ENCODE assay signal across 8 cellular contexts in the genomic region with DNA sequence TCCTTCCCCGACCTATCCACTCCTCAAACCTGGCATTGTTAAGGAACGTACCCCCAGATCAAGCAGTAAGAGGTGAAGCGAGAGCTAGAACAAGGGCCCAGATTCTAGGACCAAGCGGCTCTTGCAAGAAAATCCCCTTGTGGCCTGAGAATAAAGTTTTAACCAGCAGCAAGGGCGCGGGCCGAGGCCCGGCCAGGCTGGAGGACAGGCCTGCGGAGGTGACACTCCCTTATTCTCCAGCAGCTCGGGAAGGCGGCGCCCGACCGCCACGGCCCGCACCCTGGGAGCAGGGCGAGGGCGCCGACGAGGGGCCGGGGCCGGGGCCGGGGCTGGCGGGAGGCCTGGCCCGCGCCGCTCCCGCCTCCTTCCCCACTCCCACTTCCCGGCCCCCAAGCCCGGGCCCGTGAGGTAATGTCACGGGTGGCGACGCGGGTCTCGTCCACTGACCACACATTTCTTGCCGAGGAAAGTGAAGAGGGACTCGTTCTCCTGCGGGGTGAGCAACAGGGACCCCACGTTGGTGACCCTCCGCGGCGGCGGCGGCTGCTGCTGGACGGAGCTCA. TPM values are rescaled to one million over a fixed set of nuclear protein-coding genes. Genes with fewer than 3 reads are reported as not detected.
DNase-seq lines count a peak whose midpoint lies in the region; ATAC-seq, FAIRE-seq and TF ChIP-seq lines count a peak whose summit lies in the region.

No MANE protein-coding gene starts in this region.

- peak overlapping the region; percentile 50; the same call in 1 of the 2 replicates for H4K5ac ChIP-seq in IMR-90 (ENCODE audit: low read depth, low read length)

- peaks cover 3% of the 10 kb centered on the region for H3K27me3 Mint-ChIP-seq in activated CD4-positive, alpha-beta T cell treated with anti-CD3 and anti-CD28 coated beads, Interleukin-2, amount 10 ng/mL, durations not matched to agents 7 days and 5 days

- peak overlapping the region; percentile 93 for H3K27ac Mint-ChIP-seq in activated CD4-positive, alpha-beta T cell treated with anti-CD3 and anti-CD28 coated beads, Interleukin-2, amount 10 ng/mL, durations not matched to agents 7 days and 5 days

- no peak for TF ChIP-seq RAD21 in IMR-90 (IDR thresholded peaks at IDR 0.05; ENCODE audit: low read length)

- no peak for FAIRE-seq in endothelial cell of umbilical vein (lab: Jason Lieb, UNC)

- ATAC-seq in GM21576 (IDR thresholded peaks at IDR 0.05; ENCODE audit: unreplicated experiment): peak; percentile 10
- peak; percentile 25 for ATAC-seq in IMR-90 (ENCODE audit: low read depth)

- peak overlapping the region; percentile 91 for H3K4ac ChIP-seq in IMR-90 (ENCODE audit: low read depth, low read length)

- no peaks in the 10 kb centered on the region for H3K9me3 Mint-ChIP-seq in activated CD4-positive, alpha-beta T cell treated with anti-CD3 and anti-CD28 coated beads, Interleukin-2, amount 10 ng/mL, durations not matched to agents 7 days and 5 days

- 0% methylated on average over 10 of the region's 46 CpGs; no CpG with 5 or more reads in 1 of the 2 experiments for WGBS in IMR-90 (ENCODE audit: extremely low coverage in 2 of 2, insufficient read length in 1 of 2), 2 experiments
- WGBS in mesodermal cell (ENCODE audit: insufficient coverage in 2 of 2), 2 experiments: 0 to 1% methylated on average over 22 to 40 of the region's 46 CpGs

- no peaks in the 10 kb centered on the region for H3K36me3 ChIP-seq in IMR-90 (ENCODE audit: control insufficient read depth, insufficient read depth, low read length)
- H3K36me3 ChIP-seq in endothelial cell of umbilical vein (ENCODE audit: control insufficient read depth in 2 of 2, extremely low read depth in 1 of 2, insufficient read depth in 2 of 2, low read length in 2 of 2): no peaks in the 10 kb centered on the region
- no peaks in the 10 kb centered on the region for H3K36me3 ChIP-seq in mesodermal cell (ENCODE audit: control insufficient read depth, insufficient read depth, low read length)

- intact Hi-C loops in IMR-90 (cut with micrococcal nuclease) (loop anchor here (2.0 to 5.0 kb wide), 2 partner anchors 65 to 191 kb away; a partner anchor contains a TSS), endothelial cell of umbilical vein (cut with micrococcal nuclease) (loop anchor here (2.0 to 5.0 kb wide), 4 partner anchors 119 to 1606 kb away; a partner anchor contains a TSS)

- peak overlapping the region; percentile 62 to 93 for H4K8ac ChIP-seq in IMR-90 (ENCODE audit: low read depth in 2 of 2, low read length in 2 of 2)

- H2BK5ac ChIP-seq in IMR-90 (ENCODE audit: low read depth, low read length, poor library complexity, severe bottlenecking): peak overlapping the region; percentile 88

- H4K91ac ChIP-seq in IMR-90 (ENCODE audit: insufficient read depth, low read depth, low read length): peak overlapping the region; percentile 75; the same call in 1 of the 2 replicates

- H3K27me3 ChIP-seq in IMR-90 (ENCODE audit: control insufficient read depth, insufficient read depth, low read length) (no peaks in the 10 kb centered on the region), endothelial cell of umbilical vein (ENCODE audit: control insufficient read depth in 2 of 2, insufficient read depth in 2 of 2, low read length in 2 of 2) (no peaks in the 10 kb centered on the region)

- H2AK5ac ChIP-seq in IMR-90 (ENCODE audit: low read depth, low read length): 0 out of 2 replicates have a peak overlapping the region, but pooled peaks have one; percentile 7

- H4K20me1 ChIP-seq in IMR-90 (ENCODE audit: insufficient read depth, low read length): peaks cover 41% of the 10 kb centered on the region; the same call in 1 of the 2 replicates
- H4K20me1 ChIP-seq in endothelial cell of umbilical vein (replicated peaks; ENCODE audit: control insufficient read depth, extremely low read depth, insufficient read depth, low read length): peaks cover 25% of the 10 kb centered on the region

- H3K9me3 ChIP-seq in IMR-90 (ENCODE audit: control insufficient read depth, insufficient read depth, low read length) (no peaks in the 10 kb centered on the region), endothelial cell of umbilical vein (replicated peaks; ENCODE audit: control insufficient read depth, insufficient read depth, low read length) (no peaks in the 10 kb centered on the region), mesodermal cell (ENCODE audit: control insufficient read depth, low read length) (no peaks in the 10 kb centered on the region)

- H3K4me3 ChIP-seq in IMR-90 (ENCODE audit: insufficient read depth, low read depth, low read length) (peak overlapping the region; percentile 74), endothelial cell of umbilical vein (replicated peaks in 1 of 3; ENCODE audit: insufficient read depth in 1 of 3, low read depth in 1 of 3, low read length in 3 of 3) (peak overlapping the region; percentile 93 to 98 (median 98)), mesodermal cell (ENCODE audit: extremely low read depth, insufficient read depth, low read length, poor library complexity, severe bottlenecking) (peak overlapping the region; percentile 63)

- peak overlapping the region; percentile 97 for H3K4me3 Mint-ChIP-seq in activated CD4-positive, alpha-beta T cell treated with anti-CD3 and anti-CD28 coated beads, Interleukin-2, amount 10 ng/mL, durations not matched to agents 7 days and 5 days

- peak overlapping the region; percentile 35 for H2BK120ac ChIP-seq in IMR-90 (ENCODE audit: low read depth, low read length)

- H3K9ac ChIP-seq in IMR-90 (ENCODE audit: low read depth, low read length) (peak overlapping the region; percentile 96), endothelial cell of umbilical vein (replicated peaks; ENCODE audit: extremely low read depth, insufficient read depth, low read length) (peak overlapping the region; percentile 92)

- peak overlapping the region; percentile 93 for H3K23ac ChIP-seq in IMR-90 (ENCODE audit: low read depth, low read length)

- DNase-seq in ELR (ENCODE audit: low read depth) (peak; percentile 56), IMR-90 (peak; percentile 28), endothelial cell of umbilical vein (ENCODE audit: low read depth, low spot score) (peak; percentile 56), substantia nigra (lab: John Stamatoyannopoulos, UW) (peak in 28 of 49 donors; percentile 1 to 71 (median 44)), NCI-H2107 (lab: John Stamatoyannopoulos, UW) (no peak)
- DNase-seq in activated CD4-positive, alpha-beta T cell treated with anti-CD3 and anti-CD28 coated beads, Interleukin-2, amount 10 ng/mL, durations not matched to agents 7 days and 5 days: peak; percentile 19

- H3K4me1 Mint-ChIP-seq in activated CD4-positive, alpha-beta T cell treated with anti-CD3 and anti-CD28 coated beads, Interleukin-2, amount 10 ng/mL, durations not matched to agents 7 days and 5 days: peaks cover 48% of the 10 kb centered on the region

- in situ Hi-C loops in IMR-90 (cut with MboI; ENCODE audit: low sequenced_read_pairs): no loop called here

- H3K4me2 ChIP-seq in IMR-90 (ENCODE audit: low read depth, low read length) (peak overlapping the region; percentile 67), endothelial cell of umbilical vein (ENCODE audit: insufficient read depth, low read length) (peak overlapping the region; percentile 99)

- no peaks in the 10 kb centered on the region for H3K9me1 ChIP-seq in IMR-90 (ENCODE audit: insufficient read depth, low read length)
- H3K9me1 ChIP-seq in endothelial cell of umbilical vein (replicated peaks; ENCODE audit: control insufficient read depth, extremely low read depth, insufficient read depth, low read length): peaks cover 3% of the 10 kb centered on the region

- BruUV-seq in IMR-90 (replicated peaks; lab: Mats Ljungman, UMichigan) (no TSS peak), endothelial cell of umbilical vein (replicated peaks; lab: Mats Ljungman, UMichigan) (TSS peak; percentile 24)

- peaks cover 15% of the 10 kb centered on the region for H3K36me3 Mint-ChIP-seq in activated CD4-positive, alpha-beta T cell treated with anti-CD3 and anti-CD28 coated beads, Interleukin-2, amount 10 ng/mL, durations not matched to agents 7 days and 5 days (ENCODE audit: low read depth)

- H3K79me1 ChIP-seq in IMR-90 (ENCODE audit: low read depth in 1 of 2, low read length in 2 of 2): peaks cover 8 to 19% of the 10 kb centered on the region in 2 experiments; a peak in 3 of 4 replicates

- H2AFZ ChIP-seq in IMR-90 (replicated peaks; ENCODE audit: low read length, poor library complexity) (peak overlapping the region; percentile 98), endothelial cell of umbilical vein (ENCODE audit: low read depth, low read length) (peak overlapping the region; percentile 87)

- H3K4me1 ChIP-seq in IMR-90 (ENCODE audit: control insufficient read depth, insufficient read depth, low read length) (peaks cover 2% of the 10 kb centered on the region; the same call in 1 of the 2 replicates), endothelial cell of umbilical vein (ENCODE audit: control insufficient read depth, extremely low read depth, insufficient read depth, low read length) (peaks cover 46% of the 10 kb centered on the region), mesodermal cell (ENCODE audit: control insufficient read depth, insufficient read depth, low read length, poor library complexity, severe bottlenecking) (peaks cover 4% of the 10 kb centered on the region)

- TF ChIP-seq CTCF in IMR-90 (conservative IDR thresholded peaks at IDR 0.05; ENCODE audit: low read depth, low read length) (no peak), endothelial cell of umbilical vein (IDR thresholded peaks at IDR 0.05; ENCODE audit: extremely low read depth in 1 of 2, insufficient read depth in 1 of 2, low read depth in 1 of 2, low read length in 2 of 2) (peak in 1 of 2 donors; percentile 2)

- peak overlapping the region; percentile 63 for H3K18ac ChIP-seq in IMR-90 (ENCODE audit: low read depth, low read length)

- H2AK9ac ChIP-seq in IMR-90 (replicated peaks; ENCODE audit: low read depth, low read length, poor library complexity): peak overlapping the region; percentile 89

- H3K79me2 ChIP-seq in endothelial cell of umbilical vein (ENCODE audit: control insufficient read depth, insufficient read depth, low read length): peaks cover 52% of the 10 kb centered on the region

- H2BK15ac ChIP-seq in IMR-90 (ENCODE audit: low read depth, low read length): no peak overlapping the region

- H2BK20ac ChIP-seq in IMR-90 (ENCODE audit: low read depth, low read length): no peak overlapping the region

- TF ChIP-seq POLR2A in IMR-90 (IDR thresholded peaks at IDR 0.05; ENCODE audit: low read depth, low read length) (no peak), endothelial cell of umbilical vein (IDR thresholded peaks at IDR 0.05; ENCODE audit: low read depth, low read length) (no peak)

- dilution Hi-C loops in IMR-90 (cut with HindIII; ENCODE audit: low sequenced_read_pairs, unreplicated experiment): no loop called here
- dilution Hi-C loops in endothelial cell of umbilical vein (cut with MboI; ENCODE audit: extremely low pct_ligation_motif_present, low sequenced_read_pairs): no loop called here

- CTCF ChIA-PET in IMR-90 (lab: Yijun Ruan, JAX): interaction anchor here (0.8 to 1.5 kb wide), 3 partner anchors 13 to 24 kb away, joined by 3 to 4 read pairs (median 4); no protein-coding TSS in a partner anchor
- CTCF ChIA-PET in activated CD4-positive, alpha-beta T cell treated with anti-CD3 and anti-CD28 coated beads, Interleukin-2, amount 10 ng/mL, durations not matched to agents 7 days and 5 days (lab: Charles Lee): interaction anchor here (0.8 to 1.5 kb wide), 7 partner anchors 11 to 66 kb away, joined by 3 to 7 read pairs (median 3); no protein-coding TSS in a partner anchor
- CTCF ChIA-PET in endothelial cell of umbilical vein (lab: Charles Lee): interaction anchor here (1.1 to 3.0 kb wide), 11 partner anchors 8 to 214 kb away, joined by 6 to 20 read pairs (median 8); a partner anchor contains a TSS

- POLR2A ChIA-PET in IMR-90 (lab: Charles Lee; ENCODE audit: unreplicated experiment): interaction anchor here (0.8 to 1.1 kb wide), 2 partner anchors 25 to 60 kb away, joined by 3 to 4 read pairs; no protein-coding TSS in a partner anchor
- POLR2A ChIA-PET in activated CD4-positive, alpha-beta T cell treated with anti-CD3 and anti-CD28 coated beads, Interleukin-2, amount 10 ng/mL, durations not matched to agents 7 days and 5 days (lab: Charles Lee): interaction anchor here (0.6 to 1.0 kb wide), 2 partner anchors 23 to 111 kb away, joined by 3 read pairs; no protein-coding TSS in a partner anchor
- POLR2A ChIA-PET in endothelial cell of umbilical vein (lab: Charles Lee): interaction anchor here (0.5 to 1.1 kb wide), 4 partner anchors 21 to 191 kb away, joined by 3 to 4 read pairs (median 4); a partner anchor contains a TSS

- H3K27ac ChIP-seq in IMR-90 (ENCODE audit: insufficient read depth, low read length) (peak overlapping the region; percentile 90), endothelial cell of umbilical vein (ENCODE audit: insufficient read depth, low read depth, low read length) (peak overlapping the region; percentile 71), mesodermal cell (ENCODE audit: low read depth, low read length, severe bottlenecking) (peak overlapping the region; percentile 98), substantia nigra (ENCODE audit: low read depth, low read length, poor library complexity, severe bottlenecking) (peak overlapping the region; percentile 91)

- H3K56ac ChIP-seq in IMR-90 (ENCODE audit: extremely low read depth, insufficient read depth, low read length): peak overlapping the region; percentile 80

- H3K14ac ChIP-seq in IMR-90 (replicated peaks; ENCODE audit: low read depth, low read length): peak overlapping the region; percentile 81

RNA-seq across cellular contexts. Expression of a gene that starts 0.6 kb away (rescaled TPM):
- total RNA-seq in IMR-90 (2012; rRNA removed): 2.3 and 5.3 TPM in 2 replicates
- 7.4 and 7.9 TPM in 2 replicates for polyA plus RNA-seq in IMR-90 (2012; rRNA removed)
- polyA plus RNA-seq in IMR-90 (2012; cell fraction: cytosol; rRNA removed): 2.1 and 5.6 TPM in 2 replicates
- polyA plus RNA-seq in IMR-90 (2012; cell fraction: nucleus; rRNA removed; ENCODE audit: low replicate concordance): 3.5 and 7.3 TPM in 2 replicates
- 1 to 10 TPM; 6.2 to 7.7 TPM for total RNA-seq in activated CD4-positive, alpha-beta T cell treated with anti-CD3 and anti-CD28 coated beads, Interleukin-2, amount 10 ng/mL, durations not matched to agents 7 days and 5 days
- total RNA-seq in endothelial cell of umbilical vein: 22.1 and 24.0 TPM in 2 replicates
- 4.1 and 5.2 TPM in 2 replicates for polyA plus RNA-seq in endothelial cell of umbilical vein
- 8.9 and 9.2 TPM in 2 replicates for polyA plus RNA-seq in endothelial cell of umbilical vein (2011; cell fraction: cytosol; rRNA removed)
- 8.0 and 9.4 TPM in 2 replicates for polyA plus RNA-seq in endothelial cell of umbilical vein (2011; cell fraction: nucleus; rRNA removed)
- polyA plus RNA-seq in endothelial cell of umbilical vein (2012): 15.1 and 17.6 TPM in 2 replicates
- polyA minus RNA-seq in endothelial cell of umbilical vein: 6.1 and 7.4 TPM in 2 replicates
- 8.2 TPM for polyA minus RNA-seq in endothelial cell of umbilical vein (2011; cell fraction: cytosol; rRNA and poly(A)+ RNA removed)
- 20.9 and 25.2 TPM in 2 replicates for polyA minus RNA-seq in endothelial cell of umbilical vein (2011; cell fraction: nucleus; rRNA and poly(A)+ RNA removed)
- polyA plus RNA-seq in mesodermal cell (2013, experiment 1 of 2): 37.4 TPM
- polyA plus RNA-seq in mesodermal cell (2013, experiment 2 of 2): 40.0 TPM
